ENCODE assay signal across 18 cellular contexts in the genomic region with DNA sequence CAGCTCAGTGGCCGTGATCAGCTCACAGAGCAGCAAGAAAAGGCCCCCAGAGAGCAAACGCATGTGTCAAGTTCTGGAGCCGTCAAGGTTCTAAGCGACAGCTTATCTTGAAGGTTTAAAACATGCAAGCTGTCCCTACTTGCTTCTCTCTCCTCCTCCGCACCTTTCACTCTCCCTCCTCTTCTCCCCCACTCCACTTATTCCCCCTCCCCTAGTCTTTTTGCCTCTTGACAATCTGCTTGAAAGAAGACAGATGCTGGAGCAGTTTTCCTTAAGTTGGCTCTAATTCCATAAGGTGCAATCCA.
"Had no signal": no experiment of that assay in that cellular context is flagged by ENCODE, and none has a peak within 500 bp of the region (broad histone marks: within the 10 kb centered on the region; RNA-seq: fewer than 3 reads in every experiment).

No MANE protein-coding gene starts in this region.

- H3K27me3 ChIP-seq: left lung, right lobe of liver, transverse colon had no signal

- DNase-seq: activated CD4-positive, alpha-beta T cell treated with anti-CD3 and anti-CD28 coated beads for 48 hours; activated naive CD4-positive, alpha-beta T cell treated with anti-CD3 and anti-CD28 coated beads, Interleukin-2, amount 10 ng/mL, durations not matched to agents 7 days and 5 days; activated T-cell treated with anti-CD3 and anti-CD28 coated beads for 4 hours; caudate nucleus; effector CD4-positive, alpha-beta T cell; head of caudate nucleus; right lobe of liver; spleen; stimulated activated CD4-positive, alpha-beta T cell treated with anti-CD3 and anti-CD28 coated beads, Interleukin-1b, Interleukin-23, amount 100 ng/mL, for 48 hours; stimulated activated naive B cell treated with anti-CD40 and anti-IgM and Interleukin-4, amounts not matched to agents 10 μg/mL and 1 μg/mL and 100 μg/mL, for 72 hours; T1000; transverse colon had no signal

- H3K4me3 ChIP-seq: coronary artery, left lung, right lobe of liver, spleen, transverse colon had no signal

- H3K27ac ChIP-seq: coronary artery, foreskin keratinocyte, left lung, right lobe of liver, spleen, transverse colon, VCaP had no signal

- H3K36me3 ChIP-seq: left lung, right lobe of liver, spleen, transverse colon had no signal

- ATAC-seq: left lung; right lobe of liver; stimulated activated naive B cell treated with anti-CD40 and anti-IgM and Interleukin-4, amounts not matched to agents 10 μg/mL and 1 μg/mL and 100 μg/mL, for 72 hours had no signal

- H3K36me3 Mint-ChIP-seq: activated naive CD4-positive, alpha-beta T cell treated with anti-CD3 and anti-CD28 coated beads, Interleukin-2, amount 10 ng/mL, durations not matched to agents 7 days and 5 days; stimulated activated naive B cell treated with anti-CD40 and anti-IgM and Interleukin-4, amounts not matched to agents 10 μg/mL and 1 μg/mL and 100 μg/mL, for 72 hours had no signal

- H3K4me3 Mint-ChIP-seq: activated naive CD4-positive, alpha-beta T cell treated with anti-CD3 and anti-CD28 coated beads, Interleukin-2, amount 10 ng/mL, durations not matched to agents 7 days and 5 days; neural crest cell had no signal

- H3K4me1 Mint-ChIP-seq: activated naive CD4-positive, alpha-beta T cell treated with anti-CD3 and anti-CD28 coated beads, Interleukin-2, amount 10 ng/mL, durations not matched to agents 7 days and 5 days; neural crest cell had no signal

- H3K9me3 ChIP-seq: left lung, right lobe of liver, spleen, transverse colon had no signal

- H3K27ac Mint-ChIP-seq: activated naive CD4-positive, alpha-beta T cell treated with anti-CD3 and anti-CD28 coated beads, Interleukin-2, amount 10 ng/mL, durations not matched to agents 7 days and 5 days; activated T-helper 2 cell treated with anti-CD3 and anti-CD28 coated beads, Interferon-gamma antibody, Interleukin-2, Interleukin-4, amounts not matched to agents 10 μg/mL and 5 μg/mL and 100 μg/mL, durations not matched to agents 14 hours and 24 hours and 36 hours; stimulated activated naive B cell treated with anti-CD40 and anti-IgM and Interleukin-4, amounts not matched to agents 10 μg/mL and 1 μg/mL and 100 μg/mL, for 72 hours had no signal

- H3K4me1 ChIP-seq: left lung, right lobe of liver, spleen, transverse colon had no signal

- H3K9me3 Mint-ChIP-seq: activated naive CD4-positive, alpha-beta T cell treated with anti-CD3 and anti-CD28 coated beads, Interleukin-2, amount 10 ng/mL, durations not matched to agents 7 days and 5 days; activated T-helper 2 cell treated with anti-CD3 and anti-CD28 coated beads, Interferon-gamma antibody, Interleukin-2, Interleukin-4, amounts not matched to agents 10 μg/mL and 5 μg/mL and 100 μg/mL, durations not matched to agents 14 hours and 24 hours and 36 hours; neural crest cell; stimulated activated naive B cell treated with anti-CD40 and anti-IgM and Interleukin-4, amounts not matched to agents 10 μg/mL and 1 μg/mL and 100 μg/mL, for 72 hours had no signal
